In genomic region chr17:49616546-49617205, GRCh38 we compare ENCODE assay signal across 11 cellular contexts. TPM values are rescaled to one million over a fixed set of nuclear protein-coding genes. Genes with fewer than 3 reads are reported as not detected.
A peak's percentile ranks its signal among the peaks of the same experiment; 100 is the strongest.
DNase-seq lines count a peak whose midpoint lies in the region; ATAC-seq, FAIRE-seq and TF ChIP-seq lines count a peak whose summit lies in the region.
"Had no signal": no experiment of that assay in that cellular context is flagged by ENCODE, and none has a peak within 500 bp of the region (broad histone marks: within the 10 kb centered on the region; RNA-seq: fewer than 3 reads in every experiment).

No MANE protein-coding gene starts in this region.

- no peak for TF ChIP-seq EP300 in HepG2 (IDR thresholded peaks at IDR 0.05; ENCODE audit: low read depth in 2 of 2, low read length in 2 of 2)
- no peak for TF ChIP-seq EP300 in HepG2 (CRISPR knock-in tag; IDR thresholded peaks at IDR 0.05; ENCODE audit: borderline replicate concordance)

- TF ChIP-seq CTCF in right lobe of liver (IDR thresholded peaks at IDR 0.05) (no peak), HepG2 (CRISPR knock-in tag; IDR thresholded peaks at IDR 0.05) (no peak)

- H3K9me3 ChIP-seq in right lobe of liver (no peaks in the 10 kb centered on the region), HepG2 (ENCODE audit: low read length) (no peaks in the 10 kb centered on the region), esophagus (ENCODE audit: control insufficient read depth in 2 of 2, insufficient read depth in 1 of 2, low read depth in 1 of 2, low read length in 1 of 2) (no peaks in the 10 kb centered on the region)
- H3K9me3 ChIP-seq: SK-N-SH had no signal

- no peak overlapping the region for H2AFZ ChIP-seq in HepG2 (ENCODE audit: low read length)

- H3K27me3 ChIP-seq in right lobe of liver, result no peaks in the 10 kb centered on the region
- no peaks in the 10 kb centered on the region for H3K27me3 ChIP-seq in HepG2 (ENCODE audit: control insufficient read depth in 1 of 2, insufficient read depth in 2 of 2, low read length in 2 of 2)
- no peaks in the 10 kb centered on the region for H3K27me3 ChIP-seq in esophagus (ENCODE audit: control insufficient read depth in 1 of 2, insufficient read depth in 2 of 2, low read length in 2 of 2)

- no peak overlapping the region for H3K4me2 ChIP-seq in HepG2 (ENCODE audit: low read depth, low read length)
- H3K4me2 ChIP-seq: SK-N-SH had no signal

- H3K79me2 ChIP-seq in HepG2 (ENCODE audit: insufficient read depth, low read length), result no peaks in the 10 kb centered on the region

- CTCF ChIA-PET in HepG2 (lab: Yijun Ruan, JAX; ENCODE audit: low intra/inter-chr PET ratio, low total read pairs), result interaction anchor here (1.3 to 1.7 kb wide), 2 partner anchors 47 to 79 kb away, joined by 3 to 9 read pairs; no protein-coding TSS in a partner anchor

- TF ChIP-seq POLR2A in right lobe of liver (IDR thresholded peaks at IDR 0.05) (no peak), HepG2 (IDR thresholded peaks at IDR 0.05; ENCODE audit: insufficient read depth in 1 of 2, low read depth in 2 of 2, low read length in 2 of 2) (no peak)

- in situ Hi-C loops in HepG2 (cut with HindIII; ENCODE audit: extremely low pct_ligation_motif_present, low pct_unique_long_range_greater_than_20kb), result no loop called here

- POLR2A ChIA-PET in HepG2 (lab: Yijun Ruan, JAX), result no interaction called here

- BruUV-seq in HepG2 (replicated peaks; lab: Mats Ljungman, UMichigan), result no TSS peak

- no peak overlapping the region for H3K9ac ChIP-seq in HepG2 (ENCODE audit: insufficient read depth, low read depth, low read length)
- H3K9ac ChIP-seq: SK-N-SH had no signal

- TF ChIP-seq RAD21 in HepG2 (CRISPR knock-in tag; IDR thresholded peaks at IDR 0.05), result no peak

- FAIRE-seq in HepG2 (lab: Jason Lieb, UNC), result no peak

- WGBS in right lobe of liver (ENCODE audit: insufficient coverage, low coverage, low lambda C conversion rate, missing lambda C conversion rate), result 62% methylated on average over 6 of the region's 10 CpGs
- WGBS in HepG2 (ENCODE audit: low lambda C conversion rate), result 95% methylated on average over 10 of the region's 10 CpGs
- 31 to 34% methylated on average over 10 of the region's 10 CpGs for whole genome bisulfite sequencing in esophagus, 2 donors

- no peak overlapping the region for H3K4me3 ChIP-seq in right lobe of liver
- no peak overlapping the region for H3K4me3 ChIP-seq in HepG2 (replicated peaks in 1 of 3; ENCODE audit: insufficient read depth in 1 of 3, low read depth in 2 of 3, low read length in 3 of 3)
- H3K4me3 ChIP-seq in esophagus (ENCODE audit: low read depth in 1 of 2, low read length in 2 of 2), result no peak overlapping the region

- H3K27ac ChIP-seq in right lobe of liver (no peak overlapping the region), HepG2 (ENCODE audit: extremely low read length, insufficient read depth, low read length) (no peak overlapping the region), esophagus (ENCODE audit: low read depth in 2 of 2, low read length in 1 of 2) (peak overlapping the region; percentile 59 to 76)

- peaks cover 0 to 37% (median 23%) of the 10 kb centered on the region in 4 donors for H3K36me3 ChIP-seq in right lobe of liver
- H3K36me3 ChIP-seq in HepG2 (replicated peaks in 1 of 2; ENCODE audit: control insufficient read depth in 1 of 2, insufficient read depth in 2 of 2, low read length in 2 of 2), result peaks cover 30 to 62% of the 10 kb centered on the region in 2 experiments
- H3K36me3 ChIP-seq in esophagus (ENCODE audit: control insufficient read depth in 2 of 2, insufficient read depth in 2 of 2, low read length in 1 of 2), result peaks cover 10 to 14% of the 10 kb centered on the region in 2 donors

- H4K20me1 ChIP-seq in HepG2 (ENCODE audit: insufficient read depth, low read length), result no peaks in the 10 kb centered on the region

- peaks cover 0 to 18% (median 7%) of the 10 kb centered on the region in 4 donors for H3K4me1 ChIP-seq in right lobe of liver
- H3K4me1 ChIP-seq in HepG2 (ENCODE audit: insufficient read depth, low read length), result peaks cover 15% of the 10 kb centered on the region
- no peaks in the 10 kb centered on the region for H3K4me1 ChIP-seq in esophagus (ENCODE audit: control insufficient read depth in 2 of 2, insufficient read depth in 2 of 2, low read length in 1 of 2)

- peak in 3 of 4 donors; percentile 22 to 46 (median 30) for ATAC-seq in right lobe of liver
- ATAC-seq in HepG2, result no peak
- ATAC-seq: CD8-positive, alpha-beta T cell had no signal

- DNase-seq in right lobe of liver (no peak), HepG2 (ENCODE audit: low spot score) (no peak), mucosa of gallbladder (ENCODE audit: low spot score) (peak; percentile 60), NCI-H524 treated with DMSO at 0.1 percent for 48 hours (lab: John Stamatoyannopoulos, UW) (no peak), NCI-H2227 treated with DMSO at 0.1 percent for 48 hours (lab: John Stamatoyannopoulos, UW) (no peak), T-helper 1 cell (no peak)
- DNase-seq in activated naive CD4-positive, alpha-beta T cell (lab: John Stamatoyannopoulos, UW), result no peak
- DNase-seq: activated naive CD4-positive, alpha-beta T cell treated with Interleukin-2 at 50 U/mL for 16 hours; CD8-positive, alpha-beta T cell; SK-N-SH had no signal

- intact Hi-C loops in right lobe of liver (cut with DNase I) (no loop called here), HepG2 (cut with micrococcal nuclease; ENCODE audit: unreplicated experiment) (loop anchor here (1.0 kb wide), 1 partner anchor 46 kb away; no protein-coding TSS in a partner anchor)

TF ChIP-seq in HepG2, 621 proteins besides CTCF, POLR2A, EP300 and RAD21 (continues in another document):
- TF ChIP-seq HOXD1 (CRISPR knock-in tag; IDR thresholded peaks at IDR 0.05) (no peak), YEATS4 (CRISPR knock-in tag; IDR thresholded peaks at IDR 0.05; ENCODE audit: borderline replicate concordance) (no peak), AGO2 (optimal IDR thresholded peaks at IDR 0.05; ENCODE audit: low read depth, low read length) (no peak), JUN (CRISPR knock-in tag; IDR thresholded peaks at IDR 0.05) (no peak), ASH2L (IDR thresholded peaks at IDR 0.05; ENCODE audit: insufficient read length, low read depth, low read length) (no peak), TMF1 (CRISPR knock-in tag; IDR thresholded peaks at IDR 0.05; ENCODE audit: low read depth) (no peak), ZNF264 (CRISPR knock-in tag; IDR thresholded peaks at IDR 0.05) (no peak), EZH2 (conservative IDR thresholded peaks at IDR 0.05; ENCODE audit: low read depth, low read length) (no peak), AKAP8 (CRISPR knock-in tag; IDR thresholded peaks at IDR 0.05) (no peak), MYNN (CRISPR knock-in tag; IDR thresholded peaks at IDR 0.05; ENCODE audit: low read depth) (no peak)
- TF ChIP-seq, protein P1, sequence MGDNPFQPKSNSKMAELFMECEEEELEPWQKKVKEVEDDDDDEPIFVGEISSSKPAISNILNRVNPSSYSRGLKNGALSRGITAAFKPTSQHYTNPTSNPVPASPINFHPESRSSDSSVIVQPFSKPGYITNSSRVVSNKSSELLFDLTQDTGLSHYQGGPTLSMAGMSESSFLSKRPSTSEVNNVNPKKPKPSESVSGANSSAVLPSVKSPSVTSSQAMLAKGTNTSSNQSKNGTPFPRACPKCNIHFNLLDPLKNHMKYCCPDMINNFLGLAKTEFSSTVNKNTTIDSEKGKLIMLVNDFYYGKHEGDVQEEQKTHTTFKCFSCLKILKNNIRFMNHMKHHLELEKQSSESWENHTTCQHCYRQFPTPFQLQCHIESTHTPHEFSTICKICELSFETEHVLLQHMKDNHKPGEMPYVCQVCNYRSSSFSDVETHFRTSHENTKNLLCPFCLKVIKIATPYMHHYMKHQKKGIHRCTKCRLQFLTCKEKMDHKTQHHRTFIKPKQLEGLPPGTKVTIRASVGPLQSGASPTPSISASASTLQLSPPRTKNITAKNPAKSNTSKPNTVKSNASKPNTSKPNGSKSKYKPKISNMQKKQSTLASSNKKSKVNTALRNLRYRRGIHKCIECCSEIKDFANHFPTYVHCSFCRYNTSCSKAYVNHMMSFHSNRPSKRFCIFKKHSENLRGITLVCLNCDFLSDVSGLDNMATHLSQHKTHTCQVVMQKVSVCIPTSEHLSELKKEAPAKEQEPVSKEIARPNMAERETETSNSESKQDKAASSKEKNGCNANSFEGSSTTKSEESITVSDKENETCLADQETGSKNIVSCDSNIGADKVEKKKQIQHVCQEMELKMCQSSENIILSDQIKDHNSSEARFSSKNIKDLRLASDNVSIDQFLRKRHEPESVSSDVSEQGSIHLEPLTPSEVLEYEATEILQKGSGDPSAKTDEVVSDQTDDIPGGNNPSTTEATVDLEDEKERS (CRISPR knock-in tag; IDR thresholded peaks at IDR 0.05), result no peak

RNA-seq across cellular contexts. Expression of gene NXPH3, which starts 41.0 kb away (rescaled TPM):
- total RNA-seq in right lobe of liver (under 1 TPM in 5 of 6 experiments, not detected in 1; 0.09 to 0.43 (median 0.21) TPM), HepG2 (2016; rRNA removed; fragmentation: Illumina TruSeq; extraction: Trizol) (0.04 and 0.08 TPM in 2 replicates), mucosa of gallbladder (2.9 TPM)
- total RNA-seq in HepG2 (2016; cell fraction: cytosol; rRNA removed; fragmentation: Illumina TruSeq; extraction: Trizol; ENCODE audit: low read depth), result not detected in 2 replicates
- total RNA-seq in HepG2 (2016; cell fraction: insoluble cytoplasmic fraction; rRNA removed; fragmentation: Illumina TruSeq; extraction: Trizol), result 0.10 and 0.11 TPM in 2 replicates
- total RNA-seq in HepG2 (2016; cell fraction: membrane; rRNA removed; fragmentation: Illumina TruSeq; extraction: Trizol), result not detected in 2 replicates
- total RNA-seq in HepG2 (2016; cell fraction: nucleus; rRNA removed; fragmentation: Illumina TruSeq; extraction: Trizol), result not detected in 2 replicates
- polyA plus RNA-seq in HepG2 (2011; rRNA removed) (0.48 and 0.58 TPM in 2 replicates), esophagus (1 to 10 TPM in 1 of 2 donors, under 1 TPM in 1; 0.69 to 2.2 TPM)
- polyA plus RNA-seq in HepG2 (2011; cell fraction: cytosol; rRNA removed), result 0.31 and 0.54 TPM in 2 replicates
- polyA plus RNA-seq in HepG2 (2011; cell fraction: nucleus; rRNA removed), result 0.52 and 0.95 TPM in 2 replicates
- 0.24 and 0.31 TPM in 2 replicates for polyA plus RNA-seq in HepG2 (2012)
- polyA plus RNA-seq in HepG2 (2016; cell fraction: cytosol; fragmentation: Illumina TruSeq; extraction: Trizol; ENCODE audit: low read depth), result not detected in 2 replicates
- polyA plus RNA-seq in HepG2 (2016; cell fraction: insoluble cytoplasmic fraction; fragmentation: Illumina TruSeq; extraction: Trizol; ENCODE audit: low read depth), result not detected in 2 replicates
- polyA plus RNA-seq in HepG2 (2016; cell fraction: membrane; fragmentation: Illumina TruSeq; extraction: Trizol; ENCODE audit: low read depth), result 0.12 TPM in 1 of 2 replicates, not detected in the other
- 0.16 TPM in 1 of 2 replicates, not detected in the other for polyA plus RNA-seq in HepG2 (2016; cell fraction: nucleus; fragmentation: Illumina TruSeq; extraction: Trizol; ENCODE audit: insufficient read depth, low read depth)
- 0.28 TPM in 1 of 2 replicates, not detected in the other for polyA minus RNA-seq in HepG2 (2011; rRNA and poly(A)+ RNA removed; ENCODE audit: low replicate concordance)
- not detected in 2 replicates for polyA minus RNA-seq in HepG2 (2011; cell fraction: cytosol; rRNA and poly(A)+ RNA removed)
- 0.26 and 0.50 TPM in 2 replicates for polyA minus RNA-seq in HepG2 (2011; cell fraction: nucleus; rRNA and poly(A)+ RNA removed)
- total RNA-seq: CD8-positive, alpha-beta T cell had no signal

Comparison
In these comparisons a context has a peak if more than half of its experiments do, and no peak if none do; other contexts are left out.
1. H3K27ac ChIP-seq: peak in esophagus (2 of 2); none in right lobe of liver (0 of 3) and HepG2 (single experiment).